Comparison of ENCODE assay signal across 1 cellular context in the genomic region with DNA sequence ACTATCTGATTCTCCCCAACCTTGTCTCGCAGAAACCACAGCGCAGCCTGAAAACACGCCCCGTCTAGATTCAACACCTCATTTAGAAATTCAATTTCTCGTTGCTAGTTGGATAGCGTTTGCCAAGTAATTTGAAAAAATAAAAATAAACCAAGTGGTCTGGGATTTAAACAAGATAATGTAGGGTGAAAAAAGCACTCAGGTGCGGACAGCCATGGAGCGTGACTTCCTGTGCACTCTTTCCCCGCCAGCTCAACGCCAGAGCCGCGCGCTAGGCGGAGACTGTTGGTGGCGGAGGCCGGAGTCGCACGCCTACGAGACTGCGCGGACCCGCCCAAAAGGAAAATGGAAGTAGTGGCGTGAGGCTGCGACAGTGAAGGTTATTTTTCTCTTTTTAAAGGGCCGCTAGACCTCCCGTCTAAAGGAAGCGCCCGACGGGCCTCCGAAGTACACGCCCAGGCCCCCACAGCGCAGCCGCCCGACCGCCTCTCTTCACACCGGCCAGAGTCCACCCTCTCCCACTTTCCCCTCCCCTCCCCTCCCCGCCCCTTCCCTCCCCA.
A peak's percentile ranks its signal among the peaks of the same experiment; 100 is the strongest.
TF ChIP-seq lines count a peak whose summit lies in the region.

No MANE protein-coding gene starts in this region.

TF ChIP-seq in H1, 55 proteins besides CTCF, POLR2A, EP300 and RAD21 (continued from another document):
- TF ChIP-seq, protein P1, sequence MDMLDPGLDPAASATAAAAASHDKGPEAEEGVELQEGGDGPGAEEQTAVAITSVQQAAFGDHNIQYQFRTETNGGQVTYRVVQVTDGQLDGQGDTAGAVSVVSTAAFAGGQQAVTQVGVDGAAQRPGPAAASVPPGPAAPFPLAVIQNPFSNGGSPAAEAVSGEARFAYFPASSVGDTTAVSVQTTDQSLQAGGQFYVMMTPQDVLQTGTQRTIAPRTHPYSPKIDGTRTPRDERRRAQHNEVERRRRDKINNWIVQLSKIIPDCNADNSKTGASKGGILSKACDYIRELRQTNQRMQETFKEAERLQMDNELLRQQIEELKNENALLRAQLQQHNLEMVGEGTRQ (IDR thresholded peaks at IDR 0.05; ENCODE audit: low read length), result no peak
- TF ChIP-seq POLR2AphosphoS5 (IDR thresholded peaks at IDR 0.05; ENCODE audit: low read depth, low read length) (peak; percentile 89), KDM5A (IDR thresholded peaks at IDR 0.05; ENCODE audit: low read length) (0 out of 2 replicates have a peak, but pooled peaks have one; percentile 31), JUN (IDR thresholded peaks at IDR 0.05; ENCODE audit: low read depth, low read length) (no peak), TAF7 (optimal IDR thresholded peaks at IDR 0.05; ENCODE audit: borderline replicate concordance, low read depth, low read length) (peak; percentile 55), KDM4A (IDR thresholded peaks at IDR 0.05; ENCODE audit: low read depth, low read length, severe bottlenecking) (peak; percentile 47), SP2 (IDR thresholded peaks at IDR 0.05; ENCODE audit: low read length) (no peak), CTBP2 (IDR thresholded peaks at IDR 0.05; ENCODE audit: borderline replicate concordance, insufficient read depth, insufficient read length, low read length) (no peak), EGR1 (IDR thresholded peaks at IDR 0.05; ENCODE audit: borderline replicate concordance, low read depth, low read length) (no peak), CHD2 (IDR thresholded peaks at IDR 0.05; ENCODE audit: low read length) (no peak), SIN3A (conservative IDR thresholded peaks at IDR 0.05 in 1 of 2, IDR thresholded peaks at IDR 0.05 in 1 of 2; ENCODE audit: low read depth in 1 of 2, low read length in 2 of 2) (peak; percentile 18 to 47; a peak in 1 of 4 replicates), NRF1 (IDR thresholded peaks at IDR 0.05; ENCODE audit: low read depth, low read length) (no peak), YY1 (IDR thresholded peaks at IDR 0.05; ENCODE audit: low read depth, low read length) (peak; percentile 77), PHF8 (conservative IDR thresholded peaks at IDR 0.05; ENCODE audit: low read depth, low read length) (peak; percentile 81), BRCA1 (IDR thresholded peaks at IDR 0.05; ENCODE audit: low read depth, low read length) (no peak), SUZ12 (IDR thresholded peaks at IDR 0.05; ENCODE audit: low read length) (no peak), GTF2F1 (IDR thresholded peaks at IDR 0.05; ENCODE audit: borderline replicate concordance, low read depth, low read length) (no peak), GABPA (IDR thresholded peaks at IDR 0.05; ENCODE audit: borderline replicate concordance, insufficient read depth, low read length) (no peak), TBP (IDR thresholded peaks at IDR 0.05; ENCODE audit: low read depth, low read length) (peak; percentile 63), TCF12 (IDR thresholded peaks at IDR 0.05; ENCODE audit: low read depth, low read length) (no peak)
- TF ChIP-seq, protein P2, sequence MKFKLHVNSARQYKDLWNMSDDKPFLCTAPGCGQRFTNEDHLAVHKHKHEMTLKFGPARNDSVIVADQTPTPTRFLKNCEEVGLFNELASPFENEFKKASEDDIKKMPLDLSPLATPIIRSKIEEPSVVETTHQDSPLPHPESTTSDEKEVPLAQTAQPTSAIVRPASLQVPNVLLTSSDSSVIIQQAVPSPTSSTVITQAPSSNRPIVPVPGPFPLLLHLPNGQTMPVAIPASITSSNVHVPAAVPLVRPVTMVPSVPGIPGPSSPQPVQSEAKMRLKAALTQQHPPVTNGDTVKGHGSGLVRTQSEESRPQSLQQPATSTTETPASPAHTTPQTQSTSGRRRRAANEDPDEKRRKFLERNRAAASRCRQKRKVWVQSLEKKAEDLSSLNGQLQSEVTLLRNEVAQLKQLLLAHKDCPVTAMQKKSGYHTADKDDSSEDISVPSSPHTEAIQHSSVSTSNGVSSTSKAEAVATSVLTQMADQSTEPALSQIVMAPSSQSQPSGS (IDR thresholded peaks at IDR 0.05; ENCODE audit: low read length), result no peak
